In genomic region chr5:82467006-82467561, GRCh38 we compare ENCODE assay signal across 14 cellular contexts.
DNase-seq lines count a peak whose midpoint lies in the region; TF ChIP-seq lines count a peak whose summit lies in the region.
"Had no signal": no experiment of that assay in that cellular context is flagged by ENCODE, and none has a peak within 500 bp of the region (broad histone marks: within the 10 kb centered on the region; RNA-seq: fewer than 3 reads in every experiment).

No MANE protein-coding gene starts in this region.

- peak; percentile 65 for DNase-seq in AG09319 (ENCODE audit: extremely low read depth, low read depth)
- peak; percentile 20 for DNase-seq in LHCN-M2 (ENCODE audit: low read depth)
- DNase-seq in coronary artery (ENCODE audit: low spot score), result no peak
- no peak for DNase-seq in mesothelial cell of epicardium (ENCODE audit: low spot score in 2 of 2, unreplicated experiment in 2 of 2)
- DNase-seq in DMS 273 (lab: John Stamatoyannopoulos, UW; ENCODE audit: unreplicated experiment), result no peak
- DNase-seq in vagina (ENCODE audit: extremely low spot score in 2 of 2), result no peak
- DNase-seq in NCI-H2107 (lab: John Stamatoyannopoulos, UW), result no peak
- DNase-seq in stimulated activated CD4-positive, alpha-beta T cell treated with anti-CD3 and anti-CD28 coated beads, Interleukin-2, amount 100 ng/mL, for 24 hours, result no peak
- DNase-seq: activated CD4-positive, alpha-beta T cell treated with anti-CD3 and anti-CD28 coated beads, Interleukin-2, amount 50 U/mL, for 48 hours; CD4-positive, CD25-positive, alpha-beta regulatory T cell; islet precursor cell; posterior cingulate gyrus had no signal

- no peaks in the 10 kb centered on the region for H3K27me3 Mint-ChIP-seq in mesothelial cell of epicardium (ENCODE audit: low read depth)
- H3K27me3 Mint-ChIP-seq: CD4-positive, CD25-positive, alpha-beta regulatory T cell had no signal

- TF ChIP-seq POLR2A in vagina (IDR thresholded peaks at IDR 0.05), result no peak

- TF ChIP-seq CTCF in AG09319 (IDR thresholded peaks at IDR 0.05; ENCODE audit: low read depth, low read length) (peak; percentile 54), coronary artery (IDR thresholded peaks at IDR 0.05) (no peak), mesothelial cell of epicardium (IDR thresholded peaks at IDR 0.05; ENCODE audit: unreplicated experiment) (no peak), vagina (IDR thresholded peaks at IDR 0.05) (no peak)

- intact Hi-C loops in vagina (cut with DNase I), result no loop called here

- H3K27me3 ChIP-seq in vagina, result no peaks in the 10 kb centered on the region

- H3K36me3 Mint-ChIP-seq in mesothelial cell of epicardium, result peaks cover 2% of the 10 kb centered on the region
- H3K36me3 Mint-ChIP-seq: activated naive CD4-positive, alpha-beta T cell treated with anti-CD3 and anti-CD28 coated beads, Interleukin-2, amount 50 U/mL, for 24 hours; CD4-positive, CD25-positive, alpha-beta regulatory T cell had no signal

- H3K4me3 ChIP-seq in coronary artery (peak overlapping the region; percentile 42), vagina (peak overlapping the region in 1 of 2 donors; percentile 22)
- H3K4me3 ChIP-seq: GM12878 had no signal

- peak overlapping the region in 1 of 2 donors; percentile 15 for H3K27ac ChIP-seq in coronary artery
- no peak overlapping the region for H3K27ac ChIP-seq in vagina

- H3K27ac Mint-ChIP-seq in mesothelial cell of epicardium, result peak overlapping the region; percentile 81
- H3K27ac Mint-ChIP-seq: activated naive CD4-positive, alpha-beta T cell treated with anti-CD3 and anti-CD28 coated beads, Interleukin-2, amount 50 U/mL, for 24 hours; CD4-positive, CD25-positive, alpha-beta regulatory T cell had no signal

- no peak overlapping the region for H3K4me3 Mint-ChIP-seq in mesothelial cell of epicardium
- H3K4me3 Mint-ChIP-seq: activated naive CD4-positive, alpha-beta T cell treated with anti-CD3 and anti-CD28 coated beads, Interleukin-2, amount 50 U/mL, for 24 hours; CD4-positive, CD25-positive, alpha-beta regulatory T cell had no signal

- no peaks in the 10 kb centered on the region for H3K4me1 ChIP-seq in vagina

- H3K9me3 Mint-ChIP-seq in mesothelial cell of epicardium, result peaks cover 27% of the 10 kb centered on the region
- H3K9me3 Mint-ChIP-seq: activated naive CD4-positive, alpha-beta T cell treated with anti-CD3 and anti-CD28 coated beads, Interleukin-2, amount 50 U/mL, for 24 hours had no signal

- H3K36me3 ChIP-seq in vagina, result no peaks in the 10 kb centered on the region

- peaks cover 7% of the 10 kb centered on the region for H3K4me1 Mint-ChIP-seq in mesothelial cell of epicardium
- H3K4me1 Mint-ChIP-seq: activated naive CD4-positive, alpha-beta T cell treated with anti-CD3 and anti-CD28 coated beads, Interleukin-2, amount 50 U/mL, for 24 hours; CD4-positive, CD25-positive, alpha-beta regulatory T cell had no signal

- H3K9me3 ChIP-seq in vagina, result no peaks in the 10 kb centered on the region

Comparison
In these comparisons a context has a peak if more than half of its experiments do, and no peak if none do; other contexts are left out.
1. DNase-seq: peak in AG09319 (single experiment) and LHCN-M2 (single experiment); none in coronary artery (single experiment), mesothelial cell of epicardium (0 of 2), DMS 273 (single experiment), vagina (0 of 2), NCI-H2107 (single experiment) and stimulated activated CD4-positive, alpha-beta T cell treated with anti-CD3 and anti-CD28 coated beads, Interleukin-2, amount 100 ng/mL, for 24 hours (0 of 2).